In the genomic region with DNA sequence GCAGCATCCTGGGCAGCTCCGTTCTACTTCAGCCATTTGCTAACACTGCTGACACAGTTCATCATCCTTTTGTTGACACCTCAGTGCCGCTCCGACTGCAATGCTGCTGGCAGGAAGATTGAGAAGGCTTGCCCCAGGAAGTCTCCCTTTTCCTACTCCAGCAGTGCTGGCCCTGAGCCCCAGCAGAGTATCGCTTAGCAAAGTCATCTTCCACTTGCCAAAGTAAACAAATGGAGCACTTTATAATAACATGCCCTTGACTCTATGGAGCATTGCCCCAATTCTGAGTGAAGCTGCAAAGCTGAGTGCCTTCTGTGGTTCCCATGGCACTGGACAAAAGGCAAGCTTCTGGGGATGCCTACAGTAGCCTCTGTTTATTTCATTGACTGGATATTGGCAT, we compare ENCODE assay signal across 10 cellular contexts. TPM values are rescaled to one million over a fixed set of nuclear protein-coding genes. Genes with fewer than 3 reads are reported as not detected.
DNase-seq lines count a peak whose midpoint lies in the region; ATAC-seq and TF ChIP-seq lines count a peak whose summit lies in the region.
"Had no signal": no experiment of that assay in that cellular context is flagged by ENCODE, and none has a peak within 500 bp of the region (broad histone marks: within the 10 kb centered on the region; RNA-seq: fewer than 3 reads in every experiment).

No MANE protein-coding gene starts in this region.

- H3K36me3 Mint-ChIP-seq in Caco-2 (ENCODE audit: insufficient read depth, unreplicated experiment) = no peaks in the 10 kb centered on the region

- no TSS peak for BruUV-seq in Caco-2 (replicated peaks; lab: Mats Ljungman, UMichigan)

- H3K18ac ChIP-seq in mesenchymal stem cell (ENCODE audit: low read depth in 1 of 2, low read length in 2 of 2) = no peak overlapping the region

- no peak overlapping the region for H4K8ac ChIP-seq in mesenchymal stem cell (ENCODE audit: low read length)

- POLR2A ChIA-PET in Caco-2 (lab: Charles Lee) = no interaction called here

- H2AK5ac ChIP-seq in mesenchymal stem cell (ENCODE audit: low read length, severe bottlenecking) = no peak overlapping the region

- WGBS in mesenchymal stem cell = 2% methylated on average over 4 of the region's 4 CpGs

- no peak overlapping the region for H3K4me2 ChIP-seq in mesenchymal stem cell (ENCODE audit: low read length, poor library complexity, severe bottlenecking)

- H3K27ac Mint-ChIP-seq in Caco-2 (ENCODE audit: unreplicated experiment) = no peak overlapping the region
- H3K27ac Mint-ChIP-seq: activated T-helper 1 cell treated with anti-CD3 and anti-CD28 coated beads, Interleukin-12 subunit alpha, Interleukin-12 subunit beta, Interleukin-2, Interleukin-4 antibody, amounts not matched to agents 30 ng/mL and 10 ng/mL and 1 ng/mL, durations not matched to agents 14 hours and 24 hours and 36 hours had no signal

- H3K4me3 Mint-ChIP-seq in Caco-2 (ENCODE audit: unreplicated experiment) = no peak overlapping the region
- H3K4me3 Mint-ChIP-seq: activated T-helper 1 cell treated with anti-CD3 and anti-CD28 coated beads, Interleukin-12 subunit alpha, Interleukin-12 subunit beta, Interleukin-2, Interleukin-4 antibody, amounts not matched to agents 30 ng/mL and 10 ng/mL and 1 ng/mL, durations not matched to agents 14 hours and 24 hours and 36 hours had no signal

- H3K9me3 ChIP-seq in breast epithelium (no peaks in the 10 kb centered on the region), mesenchymal stem cell (ENCODE audit: control insufficient read depth, low read length) (no peaks in the 10 kb centered on the region), Caco-2 (no peaks in the 10 kb centered on the region)
- H3K9me3 ChIP-seq: SJSA1 had no signal

- H3K14ac ChIP-seq in mesenchymal stem cell (ENCODE audit: low read length in 2 of 2) = no peak overlapping the region

- ATAC-seq in GM21786 (IDR thresholded peaks at IDR 0.05; ENCODE audit: unreplicated experiment) = no peak
- ATAC-seq in activated CD4-positive, CD25-positive, alpha-beta regulatory T cell treated with anti-CD3 and anti-CD28 coated beads, Interleukin-2, amount 50 U/mL, for 24 hours = no peak

- H3K4me1 ChIP-seq in breast epithelium (peaks cover 0 to 5% of the 10 kb centered on the region in 2 donors), mesenchymal stem cell (ENCODE audit: control insufficient read depth, insufficient read depth, low read depth, low read length) (peaks cover 5% of the 10 kb centered on the region), Caco-2 (0 out of 2 replicates have a peak, but pooled peaks cover 7% of the 10 kb centered on the region)
- H3K4me1 ChIP-seq: SJSA1 had no signal

- H2BK120ac ChIP-seq in mesenchymal stem cell (ENCODE audit: low read depth, low read length) = no peak overlapping the region

- H3K23ac ChIP-seq in mesenchymal stem cell (ENCODE audit: low read length in 2 of 2) = peak overlapping the region in 1 of 2 experiments; percentile 19

- H3K9ac ChIP-seq in mesenchymal stem cell (ENCODE audit: low read length) = no peak overlapping the region

- peaks cover 2% of the 10 kb centered on the region for H3K27me3 Mint-ChIP-seq in Caco-2 (ENCODE audit: insufficient read depth, unreplicated experiment)

- H4K91ac ChIP-seq in mesenchymal stem cell (ENCODE audit: low read length) = no peak overlapping the region

- CTCF ChIA-PET in Caco-2 (lab: Charles Lee) = no interaction called here

- TF ChIP-seq POLR2A in breast epithelium (IDR thresholded peaks at IDR 0.05) = no peak

- DNase-seq in A172 (ENCODE audit: low spot score) = peak; percentile 58
- DNase-seq in LNCaP clone FGC (ENCODE audit: low read depth) = peak; percentile 94
- DNase-seq in breast epithelium (ENCODE audit: low spot score in 2 of 2) = peak; percentile 53 to 72
- peak; percentile 80 for DNase-seq in mesenchymal stem cell
- no peak for DNase-seq in epidermal melanocyte (ENCODE audit: insufficient read length, low spot score)
- DNase-seq in Caco-2 = no peak

- H3K27me3 ChIP-seq in breast epithelium (no peaks in the 10 kb centered on the region), mesenchymal stem cell (ENCODE audit: control insufficient read depth in 1 of 2, insufficient read depth in 1 of 2, low read length in 2 of 2) (peaks cover 7 to 8% of the 10 kb centered on the region in 2 experiments), Caco-2 (replicated peaks; ENCODE audit: control insufficient read depth, insufficient read depth, low read length) (no peaks in the 10 kb centered on the region)
- H3K27me3 ChIP-seq: SJSA1 had no signal

- H3K4me1 Mint-ChIP-seq in Caco-2 (ENCODE audit: low read depth, unreplicated experiment) = peaks cover 6% of the 10 kb centered on the region

- H3K4me3 ChIP-seq in LNCaP clone FGC (ENCODE audit: low read depth, low read length) (no peak overlapping the region), breast epithelium (no peak overlapping the region), mesenchymal stem cell (ENCODE audit: insufficient read depth in 1 of 2, low read depth in 1 of 2, low read length in 2 of 2) (peak overlapping the region in 1 of 2 experiments; percentile 22), Caco-2 (ENCODE audit: low read depth, low read length) (no peak overlapping the region)
- H3K4me3 ChIP-seq: SJSA1 had no signal

- H2BK5ac ChIP-seq in mesenchymal stem cell (ENCODE audit: low read depth, low read length, poor library complexity, severe bottlenecking) = no peak overlapping the region

- H3K9me3 Mint-ChIP-seq in Caco-2 (ENCODE audit: unreplicated experiment) = no peaks in the 10 kb centered on the region
- H3K9me3 Mint-ChIP-seq: activated T-helper 1 cell treated with anti-CD3 and anti-CD28 coated beads, Interleukin-12 subunit alpha, Interleukin-12 subunit beta, Interleukin-2, Interleukin-4 antibody, amounts not matched to agents 30 ng/mL and 10 ng/mL and 1 ng/mL, durations not matched to agents 14 hours and 24 hours and 36 hours had no signal

- no peak overlapping the region for H3K4ac ChIP-seq in mesenchymal stem cell (ENCODE audit: low read depth in 1 of 2, low read length in 2 of 2)

- no peak overlapping the region for H2BK12ac ChIP-seq in mesenchymal stem cell (ENCODE audit: low read length in 2 of 2)

- no peaks in the 10 kb centered on the region for H3K36me3 ChIP-seq in breast epithelium
- no peaks in the 10 kb centered on the region for H3K36me3 ChIP-seq in mesenchymal stem cell (ENCODE audit: control insufficient read depth in 1 of 2, insufficient read depth in 2 of 2, low read depth in 1 of 2, low read length in 2 of 2)
- H3K36me3 ChIP-seq in Caco-2 (ENCODE audit: control insufficient read depth, insufficient read depth, low read length) = no peaks in the 10 kb centered on the region
- H3K36me3 ChIP-seq: SJSA1 had no signal

- no peak overlapping the region for H3K27ac ChIP-seq in breast epithelium
- H3K27ac ChIP-seq in mesenchymal stem cell (ENCODE audit: low read length, poor library complexity, severe bottlenecking) = no peak overlapping the region
- H3K27ac ChIP-seq: SJSA1 had no signal

- intact Hi-C loops in breast epithelium (cut with DNase I; ENCODE audit: low total_unique reads) (no loop called here), Caco-2 (cut with micrococcal nuclease; ENCODE audit: unreplicated experiment) (no loop called here)

- no peaks in the 10 kb centered on the region for H3K79me1 ChIP-seq in mesenchymal stem cell (replicated peaks; ENCODE audit: low read length, poor library complexity, severe bottlenecking)

- H2AFZ ChIP-seq in mesenchymal stem cell (ENCODE audit: low read depth, low read length) = no peak overlapping the region

- no peak overlapping the region for H2BK15ac ChIP-seq in mesenchymal stem cell (ENCODE audit: low read depth, poor library complexity, severe bottlenecking)

- TF ChIP-seq CTCF in LNCaP clone FGC (IDR thresholded peaks at IDR 0.05; ENCODE audit: control insufficient read depth, extremely low read depth, insufficient read depth) (no peak), breast epithelium (IDR thresholded peaks at IDR 0.05) (no peak), Caco-2 (IDR thresholded peaks at IDR 0.05; ENCODE audit: insufficient read depth in 1 of 2, low read depth in 1 of 2, low read length in 1 of 2, severe bottlenecking in 1 of 2, unreplicated experiment in 1 of 2) (no peak)

RNA-seq across cellular contexts. Expression of a gene that starts 32.2 kb away (rescaled TPM):
- 0.36 TPM in 1 of 2 replicates, not detected in the other for total RNA-seq in A172 (2014; rRNA removed; shearing (Covaris generic))
- total RNA-seq in breast epithelium (10 to 100 TPM in 2 of 3 donors, 1 to 10 TPM in 1; 2.6 to 78.0 (median 28.8) TPM), Caco-2 (2022) (1.6 and 2.3 TPM in 2 replicates)
- polyA plus RNA-seq in mesenchymal stem cell (2013, experiment 1 of 2) = 0.07 TPM
- 0.10 TPM for polyA plus RNA-seq in mesenchymal stem cell (2013, experiment 2 of 2)
- total RNA-seq: activated T-helper 1 cell treated with anti-CD3 and anti-CD28 coated beads, Interleukin-12 subunit alpha, Interleukin-12 subunit beta, Interleukin-2, Interleukin-4 antibody, amounts not matched to agents 30 ng/mL and 10 ng/mL and 1 ng/mL, durations not matched to agents 14 hours and 24 hours and 36 hours had no signal

Comparison
In these comparisons a context has a peak if more than half of its experiments do, and no peak if none do; other contexts are left out.
1. DNase-seq: peak in A172 (single experiment), LNCaP clone FGC (single experiment), breast epithelium (2 of 2) and mesenchymal stem cell (single experiment); none in epidermal melanocyte (single experiment) and Caco-2 (0 of 2).